16 cellular contexts compared by ENCODE assay signal in the genomic region with DNA sequence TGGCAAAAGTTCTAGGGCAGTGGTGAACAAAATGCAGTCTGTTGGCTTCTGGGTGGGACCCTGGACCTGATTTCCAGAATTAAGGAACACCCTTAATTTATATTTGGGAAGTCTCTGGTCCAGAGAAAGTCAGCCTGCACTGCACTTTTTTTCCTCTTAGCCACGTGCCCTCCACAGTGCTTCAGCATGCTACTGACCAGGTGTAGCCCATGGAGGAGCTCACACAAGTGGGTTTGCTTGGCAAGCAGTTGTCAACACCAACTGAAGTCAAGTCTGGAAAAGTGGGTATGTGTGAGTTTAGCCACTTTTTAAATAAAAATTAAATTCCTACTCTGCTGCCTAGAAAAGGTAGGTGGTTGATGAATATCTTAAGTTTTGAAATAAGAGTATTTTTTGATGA.
A peak's percentile ranks its signal among the peaks of the same experiment; 100 is the strongest.
DNase-seq lines count a peak whose midpoint lies in the region; ATAC-seq, FAIRE-seq and TF ChIP-seq lines count a peak whose summit lies in the region.
"Had no signal": no experiment of that assay in that cellular context is flagged by ENCODE, and none has a peak within 500 bp of the region (broad histone marks: within the 10 kb centered on the region; RNA-seq: fewer than 3 reads in every experiment).

No MANE protein-coding gene starts in this region.

- no peak for ATAC-seq in activated CD4-positive, CD25-positive, alpha-beta regulatory T cell treated with anti-CD3 and anti-CD28 coated beads, Interleukin-2, amount 50 U/mL, for 24 hours

- H3K4me2 ChIP-seq in BLaER1 treated with 17β-estradiol and CSF1 and Interleukin-3, amounts not matched to agents 10 nM and 100 nM = peak overlapping the region in 9 of 11 experiments; percentile 4 to 85 (median 49); a peak in 16 of 22 replicates
- H3K4me2 ChIP-seq in SU-DHL-6 (ENCODE audit: low read depth, low read length, poor library complexity, severe bottlenecking) (peak overlapping the region; percentile 79), parathyroid adenoma (ENCODE audit: low read length) (peak overlapping the region; percentile 18)
- H3K4me2 ChIP-seq: KMS-11 had no signal

- TF ChIP-seq CTCF in SU-DHL-6 (IDR thresholded peaks at IDR 0.05; ENCODE audit: insufficient read depth, low read length, poor library complexity, severe bottlenecking) (no peak), parathyroid adenoma (IDR thresholded peaks at IDR 0.05) (no peak), D721Med (IDR thresholded peaks at IDR 0.05; ENCODE audit: insufficient read depth, missing control alignments) (no peak)

- peaks cover 0 to 2% (median 0%) of the 10 kb centered on the region in 11 experiments; a peak in 1 of 22 replicates for H3K9me3 ChIP-seq in BLaER1 treated with 17β-estradiol and CSF1 and Interleukin-3, amounts not matched to agents 10 nM and 100 nM (replicated peaks in 1 of 11)
- H3K9me3 ChIP-seq in SU-DHL-6 (ENCODE audit: insufficient read depth, low read length) (no peaks in the 10 kb centered on the region), parathyroid adenoma (ENCODE audit: control insufficient read depth, low read length) (no peaks in the 10 kb centered on the region)
- H3K9me3 ChIP-seq: BE2C, HAP-1 had no signal

- H3K4me3 ChIP-seq in BLaER1 treated with 17β-estradiol and CSF1 and Interleukin-3, amounts not matched to agents 10 nM and 100 nM = no peak overlapping the region
- no peak overlapping the region for H3K4me3 ChIP-seq in SU-DHL-6 (ENCODE audit: insufficient read depth, low read length, poor library complexity, severe bottlenecking)
- no peak overlapping the region for H3K4me3 ChIP-seq in parathyroid adenoma (ENCODE audit: low read depth, low read length)
- H3K4me3 ChIP-seq: HAP-1 had no signal

- no peaks in the 10 kb centered on the region for H3K27me3 ChIP-seq in BLaER1 treated with 17β-estradiol and CSF1 and Interleukin-3, amounts not matched to agents 10 nM and 100 nM
- no peaks in the 10 kb centered on the region for H3K27me3 ChIP-seq in SU-DHL-6 (ENCODE audit: low read length)
- no peaks in the 10 kb centered on the region for H3K27me3 ChIP-seq in parathyroid adenoma (ENCODE audit: control insufficient read depth, insufficient read depth, low read length)
- H3K27me3 ChIP-seq: BE2C had no signal

- H3K9me2 ChIP-seq in SU-DHL-6 (replicated peaks; ENCODE audit: insufficient read depth, low read length) = no peaks in the 10 kb centered on the region

- H3K79me2 ChIP-seq in SU-DHL-6 (ENCODE audit: insufficient read depth, low read length) (peaks cover 28% of the 10 kb centered on the region), parathyroid adenoma (peaks cover 20% of the 10 kb centered on the region)

- no peaks in the 10 kb centered on the region for H3K36me3 ChIP-seq in BLaER1 treated with 17β-estradiol and CSF1 and Interleukin-3, amounts not matched to agents 10 nM and 100 nM
- no peaks in the 10 kb centered on the region for H3K36me3 ChIP-seq in SU-DHL-6 (ENCODE audit: low read length)
- H3K36me3 ChIP-seq in parathyroid adenoma (ENCODE audit: control insufficient read depth, insufficient read depth, low read length) = no peaks in the 10 kb centered on the region
- H3K36me3 ChIP-seq: BE2C, HAP-1 had no signal

- no peak overlapping the region; a peak in 1 of 22 replicates for H3K9ac ChIP-seq in BLaER1 treated with 17β-estradiol and CSF1 and Interleukin-3, amounts not matched to agents 10 nM and 100 nM
- H3K9ac ChIP-seq in SU-DHL-6 (ENCODE audit: low read length) = peak overlapping the region; percentile 41
- no peak overlapping the region for H3K9ac ChIP-seq in parathyroid adenoma
- H3K9ac ChIP-seq: KMS-11 had no signal

- H3F3A ChIP-seq in SU-DHL-6 (ENCODE audit: insufficient read depth) = peaks cover 33% of the 10 kb centered on the region; the same call in 1 of the 2 replicates

- H3K4me1 ChIP-seq in BLaER1 treated with 17β-estradiol and CSF1 and Interleukin-3, amounts not matched to agents 10 nM and 100 nM = peaks cover 28 to 100% (median 87%) of the 10 kb centered on the region in 10 experiments
- H3K4me1 ChIP-seq in parathyroid adenoma = peaks cover 55% of the 10 kb centered on the region
- H3K4me1 ChIP-seq: HAP-1 had no signal

- no peak for DNase-seq in HTR-8/SVneo (ENCODE audit: insufficient read length, low spot score)
- no peak for DNase-seq in D721Med (ENCODE audit: insufficient read length, low spot score)
- no peak for DNase-seq in MV-4-11 (lab: John Stamatoyannopoulos, UW)
- no peak for DNase-seq in NCI-H524 treated with DMSO at 0.1 percent for 48 hours (lab: John Stamatoyannopoulos, UW)
- DNase-seq: BE2C; CD4-positive, alpha-beta memory T cell; DMS53; GDM1 had no signal

- FAIRE-seq in HTR-8/SVneo (lab: Jason Lieb, UNC) = peak; percentile 42
- no peak for FAIRE-seq in D721Med (lab: Jason Lieb, UNC)
- FAIRE-seq: GM12892, GM18507 had no signal

- peak overlapping the region in 6 of 11 experiments; percentile 40 to 88 (median 85); a peak in 10 of 22 replicates for H3K27ac ChIP-seq in BLaER1 treated with 17β-estradiol and CSF1 and Interleukin-3, amounts not matched to agents 10 nM and 100 nM
- peak overlapping the region; percentile 89 for H3K27ac ChIP-seq in SU-DHL-6 (ENCODE audit: low read depth, low read length)
- peak overlapping the region; percentile 17 for H3K27ac ChIP-seq in parathyroid adenoma
- H3K27ac ChIP-seq: KMS-11 had no signal

- no peaks in the 10 kb centered on the region for H4K20me1 ChIP-seq in BLaER1 treated with 17β-estradiol and CSF1 and Interleukin-3, amounts not matched to agents 10 nM and 100 nM
- no peaks in the 10 kb centered on the region for H4K20me1 ChIP-seq in SU-DHL-6 (ENCODE audit: low read depth, low read length)

- H2AFZ ChIP-seq in SU-DHL-6 (ENCODE audit: low read depth, low read length, severe bottlenecking) (no peak overlapping the region), parathyroid adenoma (no peak overlapping the region)

Comparison
In these comparisons a context has a peak if more than half of its experiments do, and no peak if none do; other contexts are left out.
1. H3K27ac ChIP-seq: peak in every context shown above with its lines; median percentile 89 in SU-DHL-6; 85 in BLaER1 treated with 17β-estradiol and CSF1 and Interleukin-3, amounts not matched to agents 10 nM and 100 nM; 17 in parathyroid adenoma.
2. H3K4me2 ChIP-seq: peak in every context shown above with its lines; median percentile 79 in SU-DHL-6; 49 in BLaER1 treated with 17β-estradiol and CSF1 and Interleukin-3, amounts not matched to agents 10 nM and 100 nM; 18 in parathyroid adenoma.